Comparison of ENCODE assay signal across 1 cellular context in genomic region chr5:14773588-14773987, GRCh38.
TF ChIP-seq lines count a peak whose summit lies in the region.

No MANE protein-coding gene starts in this region.

TF ChIP-seq in GM23338, 12 proteins besides CTCF, POLR2A, EP300 and RAD21 (continued from another document):
- TF ChIP-seq ZNF462 (CRISPR knock-in tag; IDR thresholded peaks at IDR 0.05) (no peak), ZNF114 (CRISPR knock-in tag; IDR thresholded peaks at IDR 0.05) (no peak), EZH2 (IDR thresholded peaks at IDR 0.05; ENCODE audit: low read depth, unreplicated experiment) (no peak), POLR2AphosphoS5 (IDR thresholded peaks at IDR 0.05; ENCODE audit: low read depth) (no peak), EZH2phosphoT487 (IDR thresholded peaks at IDR 0.05; ENCODE audit: unreplicated experiment) (no peak), ZNF331 (CRISPR knock-in tag; IDR thresholded peaks at IDR 0.05; ENCODE audit: low read depth) (no peak)
- TF ChIP-seq, protein P1, sequence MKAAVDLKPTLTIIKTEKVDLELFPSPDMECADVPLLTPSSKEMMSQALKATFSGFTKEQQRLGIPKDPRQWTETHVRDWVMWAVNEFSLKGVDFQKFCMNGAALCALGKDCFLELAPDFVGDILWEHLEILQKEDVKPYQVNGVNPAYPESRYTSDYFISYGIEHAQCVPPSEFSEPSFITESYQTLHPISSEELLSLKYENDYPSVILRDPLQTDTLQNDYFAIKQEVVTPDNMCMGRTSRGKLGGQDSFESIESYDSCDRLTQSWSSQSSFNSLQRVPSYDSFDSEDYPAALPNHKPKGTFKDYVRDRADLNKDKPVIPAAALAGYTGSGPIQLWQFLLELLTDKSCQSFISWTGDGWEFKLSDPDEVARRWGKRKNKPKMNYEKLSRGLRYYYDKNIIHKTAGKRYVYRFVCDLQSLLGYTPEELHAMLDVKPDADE (IDR thresholded peaks at IDR 0.05) = no peak
